9 cellular contexts compared by ENCODE assay signal in genomic region chr1:234315091-234315541, GRCh38. TPM values are rescaled to one million over a fixed set of nuclear protein-coding genes. Genes with fewer than 3 reads are reported as not detected.
DNase-seq lines count a peak whose midpoint lies in the region; ATAC-seq, FAIRE-seq and TF ChIP-seq lines count a peak whose summit lies in the region.
"Had no signal": no experiment of that assay in that cellular context is flagged by ENCODE, and none has a peak within 500 bp of the region (broad histone marks: within the 10 kb centered on the region; RNA-seq: fewer than 3 reads in every experiment).

No MANE protein-coding gene starts in this region.

- H3K27ac Mint-ChIP-seq in memory B cell = no peak overlapping the region

- peak; percentile 43 for ATAC-seq in memory B cell (ENCODE audit: low read depth)
- ATAC-seq: gastroesophageal sphincter had no signal

- H3K27ac ChIP-seq in vagina = no peak overlapping the region
- H3K27ac ChIP-seq in brain microvascular endothelial cell = no peak overlapping the region
- H3K27ac ChIP-seq: gastroesophageal sphincter had no signal

- H3K4me1 Mint-ChIP-seq in memory B cell = peaks cover 11% of the 10 kb centered on the region

- peaks cover 19% of the 10 kb centered on the region for H3K27me3 Mint-ChIP-seq in memory B cell

- H3K9me3 Mint-ChIP-seq in memory B cell = no peaks in the 10 kb centered on the region

- H3K4me3 ChIP-seq in vagina (no peak overlapping the region), brain microvascular endothelial cell (ENCODE audit: low read depth, low read length) (no peak overlapping the region)
- H3K4me3 ChIP-seq: gastroesophageal sphincter had no signal

- DNase-seq in GM04503 (ENCODE audit: low read depth) (peak; percentile 16), KG1 (lab: John Stamatoyannopoulos, UW) (peak; percentile 37), memory B cell (ENCODE audit: low spot score in 2 of 2) (no peak), vagina (ENCODE audit: extremely low spot score in 2 of 2) (no peak), midbrain (lab: John Stamatoyannopoulos, UW) (no peak), D721Med (ENCODE audit: insufficient read length, low spot score) (no peak), brain microvascular endothelial cell (no peak)
- peak; percentile 67 for DNase-seq in activated effector memory CD4-positive, alpha-beta T cell treated with anti-CD3 and anti-CD28 coated beads, Interleukin-2, amount 50 U/mL, for 16 hours

- no peak for TF ChIP-seq POLR2A in vagina (IDR thresholded peaks at IDR 0.05)

- no peaks in the 10 kb centered on the region for H3K36me3 Mint-ChIP-seq in memory B cell

- H3K27me3 ChIP-seq in vagina (no peaks in the 10 kb centered on the region), brain microvascular endothelial cell (replicated peaks) (no peaks in the 10 kb centered on the region)

- H3K36me3 ChIP-seq in vagina (no peaks in the 10 kb centered on the region), brain microvascular endothelial cell (replicated peaks) (no peaks in the 10 kb centered on the region)
- H3K36me3 ChIP-seq: gastroesophageal sphincter had no signal

- no peak for TF ChIP-seq CTCF in vagina (IDR thresholded peaks at IDR 0.05)
- no peak for TF ChIP-seq CTCF in D721Med (IDR thresholded peaks at IDR 0.05; ENCODE audit: insufficient read depth, missing control alignments)
- no peak for TF ChIP-seq CTCF in brain microvascular endothelial cell (IDR thresholded peaks at IDR 0.05; ENCODE audit: low read depth, low read length, missing control alignments)

- H3K9me3 ChIP-seq in vagina = no peaks in the 10 kb centered on the region
- H3K9me3 ChIP-seq: gastroesophageal sphincter had no signal

- intact Hi-C loops in vagina (cut with DNase I) = no loop called here

- no peaks in the 10 kb centered on the region for H3K4me1 ChIP-seq in vagina
- H3K4me1 ChIP-seq: gastroesophageal sphincter had no signal

- H3K4me3 Mint-ChIP-seq in memory B cell = no peak overlapping the region

- in situ Hi-C loops in brain microvascular endothelial cell (cut with HindIII; ENCODE audit: low pct_ligation_motif_present, low sequenced_read_pairs) = no loop called here

- FAIRE-seq in D721Med (lab: Jason Lieb, UNC) = no peak

RNA-seq across cellular contexts. Expression of gene COA6, which starts 58.1 kb away (rescaled TPM):
- total RNA-seq in vagina = 15.7 TPM

Comparison
In these comparisons a context has a peak if more than half of its experiments do, and no peak if none do; other contexts are left out.
1. DNase-seq: peak in GM04503 (single experiment), KG1 (single experiment) and activated effector memory CD4-positive, alpha-beta T cell treated with anti-CD3 and anti-CD28 coated beads, Interleukin-2, amount 50 U/mL, for 16 hours (single experiment); none in memory B cell (0 of 2), vagina (0 of 2), midbrain (single experiment), D721Med (single experiment) and brain microvascular endothelial cell (single experiment).